ENCODE assay signal across 13 cellular contexts in genomic region chr16:61263400-61263799, GRCh38.
DNase-seq lines count a peak whose midpoint lies in the region; ATAC-seq and TF ChIP-seq lines count a peak whose summit lies in the region.
"Had no signal": no experiment of that assay in that cellular context is flagged by ENCODE, and none has a peak within 500 bp of the region (broad histone marks: within the 10 kb centered on the region; RNA-seq: fewer than 3 reads in every experiment).

No MANE protein-coding gene starts in this region.

- no peak overlapping the region for H3K27ac Mint-ChIP-seq in WTC11
- H3K27ac Mint-ChIP-seq: CD4-positive, CD25-positive, alpha-beta regulatory T cell; IgD-negative memory B cell had no signal

- POLR2A ChIA-PET in WTC11 (lab: Charles Lee) = no interaction called here

- no peaks in the 10 kb centered on the region for H3K9me3 ChIP-seq in iPS DF 6.9 (ENCODE audit: control insufficient read depth, insufficient read depth, low read length)
- H3K9me3 ChIP-seq: BLaER1 had no signal

- no peaks in the 10 kb centered on the region for H3K36me3 ChIP-seq in iPS DF 6.9 (ENCODE audit: control insufficient read depth, insufficient read depth, low read length)
- H3K36me3 ChIP-seq: BLaER1 had no signal

- TF ChIP-seq CTCF in WTC11 (IDR thresholded peaks at IDR 0.05) = no peak

- H3K36me3 Mint-ChIP-seq in WTC11 = no peaks in the 10 kb centered on the region
- H3K36me3 Mint-ChIP-seq: CD4-positive, CD25-positive, alpha-beta regulatory T cell had no signal

- CTCF ChIA-PET in WTC11 (lab: Charles Lee) = no interaction called here

- no peaks in the 10 kb centered on the region for H3K4me1 ChIP-seq in iPS DF 6.9 (ENCODE audit: control insufficient read depth, insufficient read depth, low read length)
- H3K4me1 ChIP-seq: BLaER1 had no signal

- H3K4me3 ChIP-seq in iPS DF 6.9 (ENCODE audit: low read length) = no peak overlapping the region
- H3K4me3 ChIP-seq: BLaER1 had no signal

- H3K4me3 Mint-ChIP-seq in WTC11 = no peak overlapping the region
- H3K4me3 Mint-ChIP-seq: CD4-positive, CD25-positive, alpha-beta regulatory T cell; IgD-negative memory B cell had no signal

- H3K9me3 Mint-ChIP-seq in WTC11 = peaks cover 7% of the 10 kb centered on the region

- DNase-seq in NCI-H82 (lab: John Stamatoyannopoulos, UW) = peak; percentile 1
- DNase-seq in NCI-H82 treated with DMSO at 0.1 percent for 48 hours (lab: John Stamatoyannopoulos, UW; ENCODE audit: unreplicated experiment) = no peak
- no peak for DNase-seq in WTC11 (ENCODE audit: low spot score)
- DNase-seq in iPS DF 6.9 (ENCODE audit: low read depth, low spot score) = peak; percentile 5
- no peak for DNase-seq in occipital lobe (lab: John Stamatoyannopoulos, UW)
- no peak for DNase-seq in activated CD4-positive, CD25-positive, alpha-beta regulatory T cell treated with anti-CD3 and anti-CD28 coated beads, Interleukin-2, amount 50 U/mL, for 72 hours
- no peak for DNase-seq in C1 segment of cervical spinal cord (lab: John Stamatoyannopoulos, UW)
- DNase-seq: 8988T; AML-193; CD4-positive, CD25-positive, alpha-beta regulatory T cell; DMS79 had no signal

- peak; percentile 64 for ATAC-seq in WTC11

- H3K27me3 Mint-ChIP-seq in WTC11 (ENCODE audit: low read depth) = no peaks in the 10 kb centered on the region
- H3K27me3 Mint-ChIP-seq: CD4-positive, CD25-positive, alpha-beta regulatory T cell; IgD-negative memory B cell had no signal

- peaks cover 16% of the 10 kb centered on the region for H3K4me1 Mint-ChIP-seq in WTC11
- H3K4me1 Mint-ChIP-seq: CD4-positive, CD25-positive, alpha-beta regulatory T cell; IgD-negative memory B cell had no signal

- H3K27ac ChIP-seq in iPS DF 6.9 (ENCODE audit: low read length) = no peak overlapping the region
- H3K27ac ChIP-seq: BLaER1 had no signal

- no peaks in the 10 kb centered on the region for H3K27me3 ChIP-seq in iPS DF 6.9 (ENCODE audit: control insufficient read depth, insufficient read depth, low read length)
- H3K27me3 ChIP-seq: BLaER1 had no signal

- WGBS in iPS DF 6.9 (ENCODE audit: insufficient coverage, insufficient read length) = no CpG with 5 or more reads among the region's 1 CpG

TF ChIP-seq in WTC11, 78 proteins besides CTCF, POLR2A, EP300 and RAD21:
- TF ChIP-seq NFE2L1 (CRISPR knock-in tag; IDR thresholded peaks at IDR 0.05) = no peak
- no peak for TF ChIP-seq USF2 (CRISPR knock-in tag; IDR thresholded peaks at IDR 0.05)
- no peak for TF ChIP-seq ZMAT4 (CRISPR knock-in tag; IDR thresholded peaks at IDR 0.05)
- no peak for TF ChIP-seq RORB (CRISPR knock-in tag; IDR thresholded peaks at IDR 0.05)
- TF ChIP-seq ATF6 (CRISPR knock-in tag; IDR thresholded peaks at IDR 0.05) = no peak
- TF ChIP-seq FOXK1 (CRISPR knock-in tag; IDR thresholded peaks at IDR 0.05) = no peak
- no peak for TF ChIP-seq ZNF232 (CRISPR knock-in tag; IDR thresholded peaks at IDR 0.05)
- no peak for TF ChIP-seq SMAD3 (CRISPR knock-in tag; IDR thresholded peaks at IDR 0.05; ENCODE audit: borderline replicate concordance)
- TF ChIP-seq TEAD4 (CRISPR knock-in tag; IDR thresholded peaks at IDR 0.05) = no peak
- TF ChIP-seq ERG (CRISPR knock-in tag; IDR thresholded peaks at IDR 0.05) = no peak
- TF ChIP-seq ZNF671 (CRISPR knock-in tag; IDR thresholded peaks at IDR 0.05) = no peak
- TF ChIP-seq MXD4 (CRISPR knock-in tag; IDR thresholded peaks at IDR 0.05; ENCODE audit: borderline replicate concordance) = no peak
- no peak for TF ChIP-seq AR (CRISPR knock-in tag; IDR thresholded peaks at IDR 0.05)
- TF ChIP-seq RELA (CRISPR knock-in tag; IDR thresholded peaks at IDR 0.05; ENCODE audit: borderline replicate concordance) = no peak
- no peak for TF ChIP-seq IRF1 (CRISPR knock-in tag; IDR thresholded peaks at IDR 0.05)
- TF ChIP-seq ZBTB21 (CRISPR knock-in tag; IDR thresholded peaks at IDR 0.05; ENCODE audit: borderline replicate concordance) = no peak

Comparison
In these comparisons a context has a peak if more than half of its experiments do, and no peak if none do; other contexts are left out.
1. DNase-seq: peak in NCI-H82 (single experiment) and iPS DF 6.9 (single experiment); none in NCI-H82 treated with DMSO at 0.1 percent for 48 hours (single experiment), WTC11 (single experiment), occipital lobe (single experiment), activated CD4-positive, CD25-positive, alpha-beta regulatory T cell treated with anti-CD3 and anti-CD28 coated beads, Interleukin-2, amount 50 U/mL, for 72 hours (single experiment) and C1 segment of cervical spinal cord (0 of 14).